ENCODE assay signal across 22 cellular contexts in the genomic region with DNA sequence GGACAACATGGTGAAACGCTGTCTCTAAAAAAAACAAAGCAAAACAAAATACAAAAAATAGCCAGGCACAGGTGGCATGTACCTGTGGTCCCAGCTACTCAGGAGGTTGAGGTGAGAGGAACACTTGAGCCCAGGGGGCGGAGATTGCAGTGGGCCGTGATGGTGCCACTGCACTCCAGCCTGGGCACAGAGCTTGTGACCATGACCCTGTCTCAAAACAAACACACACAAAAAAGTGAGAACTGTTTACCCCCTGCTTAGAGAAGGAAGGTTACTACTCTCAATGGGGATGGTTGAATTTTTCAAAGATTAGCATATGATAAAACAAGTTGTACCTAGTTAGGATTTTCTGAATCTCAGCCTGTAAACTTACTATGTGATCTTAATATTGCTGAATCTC.
"Had no signal": no experiment of that assay in that cellular context is flagged by ENCODE, and none has a peak within 500 bp of the region (broad histone marks: within the 10 kb centered on the region; RNA-seq: fewer than 3 reads in every experiment).

No MANE protein-coding gene starts in this region.

- H3K4me3 ChIP-seq: K562, SJSA1, SK-N-MC had no signal

- H3K9me3 ChIP-seq: SJSA1 had no signal

- H3K9ac ChIP-seq: KMS-11 had no signal

- FAIRE-seq: K562, RCC 7860 had no signal

- H3K4me3 Mint-ChIP-seq: IgD-negative memory B cell had no signal

- H3K27ac Mint-ChIP-seq: IgD-negative memory B cell had no signal

- H3K36me3 Mint-ChIP-seq: IgD-negative memory B cell had no signal

- H3K4me1 ChIP-seq: SJSA1 had no signal

- ATAC-seq: K562 had no signal

- H3K27ac ChIP-seq: KMS-11, SJSA1, SK-N-MC had no signal

- H3K4me2 ChIP-seq: KMS-11 had no signal

- DNase-seq: MV-4-11, NCI-H1048, NCI-H1105, NCI-H1417 treated with DMSO at 0.1 percent for 48 hours, NCI-H146, NCI-H1694 treated with DMSO at 0.1 percent for 48 hours, NCI-H1930, NCI-H2081, NCI-H2107, NCI-H2227 treated with DMSO at 0.1 percent for 48 hours, NCI-H524, NCI-H526 treated with DMSO at 0.1 percent for 48 hours, NCI-H748 treated with DMSO at 0.1 percent for 48 hours, Right ventricle myocardium superior, RPMI8226, SIG-M5 had no signal

- H3K27me3 ChIP-seq: SJSA1 had no signal

- H3K36me3 ChIP-seq: SJSA1 had no signal
